ENCODE assay signal across 1 cellular context in the genomic region with DNA sequence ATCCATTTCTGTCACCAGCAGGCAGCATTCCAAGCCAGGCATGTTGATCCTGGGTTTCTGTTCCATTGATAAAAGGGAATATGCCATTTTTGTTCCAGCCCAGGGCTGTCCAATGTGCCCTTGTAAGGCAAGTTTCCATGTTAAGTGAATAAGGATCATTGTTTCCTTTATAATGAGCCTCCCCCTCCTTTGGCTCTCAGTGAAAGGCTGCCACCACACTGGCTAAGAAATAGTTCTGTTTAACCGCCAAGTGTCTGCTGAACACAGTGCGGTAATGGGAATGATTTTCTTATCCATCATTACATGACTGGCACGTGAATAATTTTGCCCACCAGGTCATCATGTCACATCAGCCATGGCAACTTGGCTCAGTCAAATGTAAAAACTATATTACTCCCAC.
TF ChIP-seq lines count a peak whose summit lies in the region.

No MANE protein-coding gene starts in this region.

TF ChIP-seq in H1, 55 proteins besides CTCF, POLR2A, EP300 and RAD21 (continued from another document):
- TF ChIP-seq SP1 (IDR thresholded peaks at IDR 0.05; ENCODE audit: low read depth, low read length) = no peak
- TF ChIP-seq, protein P1, sequence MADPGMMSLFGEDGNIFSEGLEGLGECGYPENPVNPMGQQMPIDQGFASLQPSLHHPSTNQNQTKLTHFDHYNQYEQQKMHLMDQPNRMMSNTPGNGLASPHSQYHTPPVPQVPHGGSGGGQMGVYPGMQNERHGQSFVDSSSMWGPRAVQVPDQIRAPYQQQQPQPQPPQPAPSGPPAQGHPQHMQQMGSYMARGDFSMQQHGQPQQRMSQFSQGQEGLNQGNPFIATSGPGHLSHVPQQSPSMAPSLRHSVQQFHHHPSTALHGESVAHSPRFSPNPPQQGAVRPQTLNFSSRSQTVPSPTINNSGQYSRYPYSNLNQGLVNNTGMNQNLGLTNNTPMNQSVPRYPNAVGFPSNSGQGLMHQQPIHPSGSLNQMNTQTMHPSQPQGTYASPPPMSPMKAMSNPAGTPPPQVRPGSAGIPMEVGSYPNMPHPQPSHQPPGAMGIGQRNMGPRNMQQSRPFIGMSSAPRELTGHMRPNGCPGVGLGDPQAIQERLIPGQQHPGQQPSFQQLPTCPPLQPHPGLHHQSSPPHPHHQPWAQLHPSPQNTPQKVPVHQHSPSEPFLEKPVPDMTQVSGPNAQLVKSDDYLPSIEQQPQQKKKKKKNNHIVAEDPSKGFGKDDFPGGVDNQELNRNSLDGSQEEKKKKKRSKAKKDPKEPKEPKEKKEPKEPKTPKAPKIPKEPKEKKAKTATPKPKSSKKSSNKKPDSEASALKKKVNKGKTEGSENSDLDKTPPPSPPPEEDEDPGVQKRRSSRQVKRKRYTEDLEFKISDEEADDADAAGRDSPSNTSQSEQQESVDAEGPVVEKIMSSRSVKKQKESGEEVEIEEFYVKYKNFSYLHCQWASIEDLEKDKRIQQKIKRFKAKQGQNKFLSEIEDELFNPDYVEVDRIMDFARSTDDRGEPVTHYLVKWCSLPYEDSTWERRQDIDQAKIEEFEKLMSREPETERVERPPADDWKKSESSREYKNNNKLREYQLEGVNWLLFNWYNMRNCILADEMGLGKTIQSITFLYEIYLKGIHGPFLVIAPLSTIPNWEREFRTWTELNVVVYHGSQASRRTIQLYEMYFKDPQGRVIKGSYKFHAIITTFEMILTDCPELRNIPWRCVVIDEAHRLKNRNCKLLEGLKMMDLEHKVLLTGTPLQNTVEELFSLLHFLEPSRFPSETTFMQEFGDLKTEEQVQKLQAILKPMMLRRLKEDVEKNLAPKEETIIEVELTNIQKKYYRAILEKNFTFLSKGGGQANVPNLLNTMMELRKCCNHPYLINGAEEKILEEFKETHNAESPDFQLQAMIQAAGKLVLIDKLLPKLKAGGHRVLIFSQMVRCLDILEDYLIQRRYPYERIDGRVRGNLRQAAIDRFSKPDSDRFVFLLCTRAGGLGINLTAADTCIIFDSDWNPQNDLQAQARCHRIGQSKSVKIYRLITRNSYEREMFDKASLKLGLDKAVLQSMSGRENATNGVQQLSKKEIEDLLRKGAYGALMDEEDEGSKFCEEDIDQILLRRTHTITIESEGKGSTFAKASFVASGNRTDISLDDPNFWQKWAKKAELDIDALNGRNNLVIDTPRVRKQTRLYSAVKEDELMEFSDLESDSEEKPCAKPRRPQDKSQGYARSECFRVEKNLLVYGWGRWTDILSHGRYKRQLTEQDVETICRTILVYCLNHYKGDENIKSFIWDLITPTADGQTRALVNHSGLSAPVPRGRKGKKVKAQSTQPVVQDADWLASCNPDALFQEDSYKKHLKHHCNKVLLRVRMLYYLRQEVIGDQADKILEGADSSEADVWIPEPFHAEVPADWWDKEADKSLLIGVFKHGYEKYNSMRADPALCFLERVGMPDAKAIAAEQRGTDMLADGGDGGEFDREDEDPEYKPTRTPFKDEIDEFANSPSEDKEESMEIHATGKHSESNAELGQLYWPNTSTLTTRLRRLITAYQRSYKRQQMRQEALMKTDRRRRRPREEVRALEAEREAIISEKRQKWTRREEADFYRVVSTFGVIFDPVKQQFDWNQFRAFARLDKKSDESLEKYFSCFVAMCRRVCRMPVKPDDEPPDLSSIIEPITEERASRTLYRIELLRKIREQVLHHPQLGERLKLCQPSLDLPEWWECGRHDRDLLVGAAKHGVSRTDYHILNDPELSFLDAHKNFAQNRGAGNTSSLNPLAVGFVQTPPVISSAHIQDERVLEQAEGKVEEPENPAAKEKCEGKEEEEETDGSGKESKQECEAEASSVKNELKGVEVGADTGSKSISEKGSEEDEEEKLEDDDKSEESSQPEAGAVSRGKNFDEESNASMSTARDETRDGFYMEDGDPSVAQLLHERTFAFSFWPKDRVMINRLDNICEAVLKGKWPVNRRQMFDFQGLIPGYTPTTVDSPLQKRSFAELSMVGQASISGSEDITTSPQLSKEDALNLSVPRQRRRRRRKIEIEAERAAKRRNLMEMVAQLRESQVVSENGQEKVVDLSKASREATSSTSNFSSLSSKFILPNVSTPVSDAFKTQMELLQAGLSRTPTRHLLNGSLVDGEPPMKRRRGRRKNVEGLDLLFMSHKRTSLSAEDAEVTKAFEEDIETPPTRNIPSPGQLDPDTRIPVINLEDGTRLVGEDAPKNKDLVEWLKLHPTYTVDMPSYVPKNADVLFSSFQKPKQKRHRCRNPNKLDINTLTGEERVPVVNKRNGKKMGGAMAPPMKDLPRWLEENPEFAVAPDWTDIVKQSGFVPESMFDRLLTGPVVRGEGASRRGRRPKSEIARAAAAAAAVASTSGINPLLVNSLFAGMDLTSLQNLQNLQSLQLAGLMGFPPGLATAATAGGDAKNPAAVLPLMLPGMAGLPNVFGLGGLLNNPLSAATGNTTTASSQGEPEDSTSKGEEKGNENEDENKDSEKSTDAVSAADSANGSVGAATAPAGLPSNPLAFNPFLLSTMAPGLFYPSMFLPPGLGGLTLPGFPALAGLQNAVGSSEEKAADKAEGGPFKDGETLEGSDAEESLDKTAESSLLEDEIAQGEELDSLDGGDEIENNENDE (IDR thresholded peaks at IDR 0.05; ENCODE audit: insufficient replicate concordance, low read length) = no peak
- no peak for TF ChIP-seq MAFK (IDR thresholded peaks at IDR 0.05; ENCODE audit: low read depth, low read length)
- no peak for TF ChIP-seq POU5F1 (IDR thresholded peaks at IDR 0.05; ENCODE audit: low read depth, low read length)
- TF ChIP-seq FOSL1 (IDR thresholded peaks at IDR 0.05; ENCODE audit: insufficient read depth, low read depth, low read length) = no peak
- no peak for TF ChIP-seq SRF (IDR thresholded peaks at IDR 0.05; ENCODE audit: low read depth, low read length)
- TF ChIP-seq NANOG (IDR thresholded peaks at IDR 0.05; ENCODE audit: insufficient read depth, low read depth, low read length, poor library complexity, severe bottlenecking) = no peak
- TF ChIP-seq SP4 (IDR thresholded peaks at IDR 0.05; ENCODE audit: low read length) = no peak
- TF ChIP-seq HDAC2 (IDR thresholded peaks at IDR 0.05; ENCODE audit: borderline replicate concordance in 1 of 2, low read depth in 2 of 2, low read length in 2 of 2) = no peak
